Comparison of ENCODE assay signal across 20 cellular contexts in the genomic region with DNA sequence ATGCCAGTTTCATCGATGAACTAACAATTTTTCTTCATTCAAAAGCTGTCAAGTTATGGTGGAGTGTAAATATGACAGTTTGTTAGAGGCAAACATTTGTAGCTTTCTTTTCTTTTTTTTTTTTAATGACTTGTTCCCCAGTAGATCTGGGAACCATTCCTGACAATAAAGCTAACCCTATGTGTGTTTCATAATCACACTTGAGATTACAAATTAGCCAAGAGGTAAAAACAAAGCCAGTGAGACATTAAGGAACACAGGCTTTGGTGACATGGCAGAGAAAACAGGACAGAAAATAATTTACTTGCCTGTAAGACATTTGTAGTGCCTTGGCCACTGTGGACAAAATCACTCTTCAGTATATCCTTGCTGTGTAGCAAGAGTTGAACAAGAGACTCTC.
"Had no signal": no experiment of that assay in that cellular context is flagged by ENCODE, and none has a peak within 500 bp of the region (broad histone marks: within the 10 kb centered on the region; RNA-seq: fewer than 3 reads in every experiment).

No MANE protein-coding gene starts in this region.

- H3K27me3 ChIP-seq: SJSA1 had no signal

- H3K4me3 ChIP-seq: SJSA1, SK-N-MC had no signal

- H3K36me3 ChIP-seq: SJSA1 had no signal

- H3K9me3 ChIP-seq: SJSA1 had no signal

- DNase-seq: IMR-90, Karpas-422, KG1, MM.1S, NCI-H1436, NCI-H187, NCI-H2029, NCI-H2081 treated with DMSO at 0.1 percent for 48 hours, NCI-H2171, NCI-H226, NCI-H446, NCI-H510A, NCI-H524 treated with DMSO at 0.1 percent for 48 hours, NCI-H69, NCI-H774, Right ventricle myocardium superior, RPMI8226, SIG-M5 had no signal
